ENCODE assay signal across 17 cellular contexts in genomic region chr21:42580076-42580792, GRCh38.
DNase-seq lines count a peak whose midpoint lies in the region; TF ChIP-seq lines count a peak whose summit lies in the region.
"Had no signal": no experiment of that assay in that cellular context is flagged by ENCODE, and none has a peak within 500 bp of the region (broad histone marks: within the 10 kb centered on the region; RNA-seq: fewer than 3 reads in every experiment).

No MANE protein-coding gene starts in this region.

- no peak overlapping the region for H2BK15ac ChIP-seq in mesendoderm (replicated peaks; ENCODE audit: low read depth)

- H3K4me2 ChIP-seq in mesendoderm (ENCODE audit: low read length), result no peak overlapping the region

- H4K8ac ChIP-seq in mesendoderm (ENCODE audit: low read depth, low read length), result no peak overlapping the region

- no peak overlapping the region for H3K9ac ChIP-seq in mesendoderm (ENCODE audit: low read length)

- WGBS in transverse colon (ENCODE audit: low coverage in 1 of 2), 2 donors, result 88 to 89% methylated on average over 3 to 16 of the region's 16 CpGs
- WGBS in mesendoderm (ENCODE audit: extremely low coverage, insufficient coverage, low lambda C conversion rate), result no CpG with 5 or more reads among the region's 16 CpGs

- TF ChIP-seq POLR2A in transverse colon (IDR thresholded peaks at IDR 0.05), result no peak

- no peaks in the 10 kb centered on the region for H3K79me1 ChIP-seq in mesendoderm (ENCODE audit: low read length)

- no peak overlapping the region for H3K18ac ChIP-seq in mesendoderm (ENCODE audit: low read length)

- H3K4me1 ChIP-seq in transverse colon, result no peaks in the 10 kb centered on the region
- H3K4me1 ChIP-seq in mesendoderm (ENCODE audit: control insufficient read depth, low read depth, low read length), result no peaks in the 10 kb centered on the region
- H3K4me1 ChIP-seq: SJSA1 had no signal

- H3K9me3 ChIP-seq in WERI-Rb-1 (ENCODE audit: severe bottlenecking), result peaks cover 9% of the 10 kb centered on the region
- H3K9me3 ChIP-seq in transverse colon, result no peaks in the 10 kb centered on the region

- no peak overlapping the region for H2BK120ac ChIP-seq in mesendoderm (ENCODE audit: low read depth, low read length)

- no peaks in the 10 kb centered on the region for H3K79me2 ChIP-seq in mesendoderm (ENCODE audit: control insufficient read depth, insufficient read depth, low read length)

- H3K4ac ChIP-seq in mesendoderm (ENCODE audit: low read depth, low read length), result no peak overlapping the region

- TF ChIP-seq CTCF in WERI-Rb-1 (IDR thresholded peaks at IDR 0.05; ENCODE audit: low read depth, low read length), result no peak
- TF ChIP-seq CTCF in transverse colon (IDR thresholded peaks at IDR 0.05), result no peak

- H3K4me3 ChIP-seq in WERI-Rb-1 (ENCODE audit: low read depth, low read length), result no peak overlapping the region
- H3K4me3 ChIP-seq in transverse colon, result no peak overlapping the region
- H3K4me3 ChIP-seq in mesendoderm (ENCODE audit: low read length), result no peak overlapping the region
- H3K4me3 ChIP-seq: K562, SJSA1 had no signal

- no peak for TF ChIP-seq EP300 in transverse colon (IDR thresholded peaks at IDR 0.05; ENCODE audit: low read depth)

- no peak overlapping the region for H2BK5ac ChIP-seq in mesendoderm (ENCODE audit: low read length)

- H3K36me3 ChIP-seq in WERI-Rb-1 (no peaks in the 10 kb centered on the region), transverse colon (peaks cover 0 to 21% (median 1%) of the 10 kb centered on the region in 4 donors), mesendoderm (ENCODE audit: control insufficient read depth, insufficient read depth, low read length) (no peaks in the 10 kb centered on the region)
- H3K36me3 ChIP-seq: SJSA1 had no signal

- H3K23ac ChIP-seq in mesendoderm (ENCODE audit: low read length), result no peak overlapping the region

- H3K56ac ChIP-seq in mesendoderm (ENCODE audit: low read length), result no peak overlapping the region

- no peaks in the 10 kb centered on the region for H3K27me3 ChIP-seq in WERI-Rb-1 (ENCODE audit: insufficient read depth, low read depth, severe bottlenecking)
- no peaks in the 10 kb centered on the region for H3K27me3 ChIP-seq in transverse colon
- no peaks in the 10 kb centered on the region for H3K27me3 ChIP-seq in mesendoderm (ENCODE audit: insufficient read depth, low read length, poor library complexity)

- in situ Hi-C loops in transverse colon (cut with MboI; ENCODE audit: low pct_ligation_motif_present in 1 of 4, low pct_unique_long_range_greater_than_20kb in 1 of 4, low sequenced_read_pairs in 3 of 4) (loop anchor here in 2 of 4 donors (25.0 kb wide), 2 partner anchors 182 to 232 kb away; no protein-coding TSS in a partner anchor), G401 (cut with HindIII; ENCODE audit: low sequenced_read_pairs) (no loop called here)

- H2AK5ac ChIP-seq in mesendoderm (ENCODE audit: low read length), result no peak overlapping the region

- intact Hi-C loops in transverse colon (cut with DNase I; ENCODE audit: low total_unique reads), result no loop called here

- peak; percentile 4 for DNase-seq in activated T-cell treated with anti-CD3 and anti-CD28 coated beads, Interleukin-2, amount 50 U/mL, for 1 hour
- no peak for DNase-seq in activated T-cell treated with anti-CD3 and anti-CD28 coated beads, Interleukin-2, amount 50 U/mL, for 48 hours
- DNase-seq in WERI-Rb-1 (peak; percentile 22), mesenteric fat pad (ENCODE audit: low spot score) (peak; percentile 82), transverse colon (peak; percentile 1), mesendoderm (no peak), G401 (ENCODE audit: low spot score) (no peak)
- DNase-seq: ACHN; AML-193; DMS 273 treated with DMSO at 0.1 percent for 48 hours; MV-4-11; NCI-H1436; NCI-H2029 treated with DMSO at 0.1 percent for 48 hours; NK-92 treated with Interleukin-12 subunit alpha and Interleukin-12 subunit beta, amount 100 ng/mL, for 24 hours had no signal

- no peak overlapping the region for H4K5ac ChIP-seq in mesendoderm (ENCODE audit: low read length)

- no peak overlapping the region for H3K27ac ChIP-seq in WERI-Rb-1
- no peak overlapping the region for H3K27ac ChIP-seq in transverse colon
- H3K27ac ChIP-seq in mesendoderm (ENCODE audit: low read depth, low read length), result no peak overlapping the region
- H3K27ac ChIP-seq: RWPE1, SJSA1 had no signal

Comparison
In these comparisons a context has a peak if more than half of its experiments do, and no peak if none do; other contexts are left out.
1. DNase-seq: peak in activated T-cell treated with anti-CD3 and anti-CD28 coated beads, Interleukin-2, amount 50 U/mL, for 1 hour (single experiment), WERI-Rb-1 (single experiment), mesenteric fat pad (single experiment) and transverse colon (single experiment); none in activated T-cell treated with anti-CD3 and anti-CD28 coated beads, Interleukin-2, amount 50 U/mL, for 48 hours (0 of 2), mesendoderm (single experiment) and G401 (single experiment).